Comparison of ENCODE assay signal across 8 cellular contexts in genomic region chr3:141076821-141077571, GRCh38. TPM values are rescaled to one million over a fixed set of nuclear protein-coding genes. Genes with fewer than 3 reads are reported as not detected.
DNase-seq lines count a peak whose midpoint lies in the region; ATAC-seq and TF ChIP-seq lines count a peak whose summit lies in the region.

No MANE protein-coding gene starts in this region.

- TF ChIP-seq POLR2A in body of pancreas (IDR thresholded peaks at IDR 0.05): no peak

- peak overlapping the region; percentile 68 for H3K27ac Mint-ChIP-seq in stimulated activated naive B cell treated with anti-CD40 and anti-IgM and Interleukin-4, amounts not matched to agents 10 μg/mL and 1 μg/mL and 100 μg/mL, for 72 hours

- intact Hi-C loops in body of pancreas (cut with DNase I): no loop called here

- WGBS in body of pancreas, 2 donors: 31 to 40% methylated on average over 21 to 23 of the region's 23 CpGs

- peak overlapping the region; percentile 69 to 81 for H3K4me3 Mint-ChIP-seq in stimulated activated naive B cell treated with anti-CD40 and anti-IgM and Interleukin-4, amounts not matched to agents 10 μg/mL and 1 μg/mL and 100 μg/mL, for 72 hours

- no peak overlapping the region for H3K4me3 ChIP-seq in body of pancreas

- peaks cover 68% of the 10 kb centered on the region for H3K4me1 ChIP-seq in body of pancreas

- DNase-seq in COLO668 (lab: John Stamatoyannopoulos, UW; ENCODE audit: unreplicated experiment) (peak; percentile 3), NCI-H1105 (lab: John Stamatoyannopoulos, UW) (peak; percentile 86), body of pancreas (peak; percentile 34 to 62 (median 48)), left lobe of liver (ENCODE audit: low spot score) (no peak)
- peak; percentile 21 for DNase-seq in stimulated activated naive B cell treated with anti-CD40 and anti-IgM and Interleukin-4, amounts not matched to agents 10 μg/mL and 1 μg/mL and 100 μg/mL, for 72 hours

- no peaks in the 10 kb centered on the region for H3K27me3 Mint-ChIP-seq in stimulated activated naive B cell treated with anti-CD40 and anti-IgM and Interleukin-4, amounts not matched to agents 10 μg/mL and 1 μg/mL and 100 μg/mL, for 72 hours

- ATAC-seq in body of pancreas (peak; percentile 23), left lobe of liver (peak; percentile 54), HG02840 (IDR thresholded peaks at IDR 0.05; ENCODE audit: low FRiP score, unreplicated experiment) (no peak), GM19467 (IDR thresholded peaks at IDR 0.05; ENCODE audit: unreplicated experiment) (no peak), HG03571 (IDR thresholded peaks at IDR 0.05; ENCODE audit: unreplicated experiment) (no peak)
- peak; percentile 81 to 89 for ATAC-seq in stimulated activated naive B cell treated with anti-CD40 and anti-IgM and Interleukin-4, amounts not matched to agents 10 μg/mL and 1 μg/mL and 100 μg/mL, for 72 hours (replicated peaks)

- no peaks in the 10 kb centered on the region for H3K27me3 ChIP-seq in body of pancreas

- peak overlapping the region; percentile 17 to 74 (median 54) for H3K27ac ChIP-seq in body of pancreas

- no peaks in the 10 kb centered on the region for H3K36me3 ChIP-seq in body of pancreas (replicated peaks in 1 of 2; ENCODE audit: insufficient read depth in 1 of 2, low read depth in 2 of 2)

- H3K4me1 Mint-ChIP-seq in stimulated activated naive B cell treated with anti-CD40 and anti-IgM and Interleukin-4, amounts not matched to agents 10 μg/mL and 1 μg/mL and 100 μg/mL, for 72 hours: peaks cover 8 to 13% of the 10 kb centered on the region in 2 donors

- H3K9me3 ChIP-seq in body of pancreas: no peaks in the 10 kb centered on the region

- TF ChIP-seq CTCF in body of pancreas (IDR thresholded peaks at IDR 0.05): no peak

- H3K36me3 Mint-ChIP-seq in stimulated activated naive B cell treated with anti-CD40 and anti-IgM and Interleukin-4, amounts not matched to agents 10 μg/mL and 1 μg/mL and 100 μg/mL, for 72 hours: no peaks in the 10 kb centered on the region

- no peaks in the 10 kb centered on the region for H3K9me3 Mint-ChIP-seq in stimulated activated naive B cell treated with anti-CD40 and anti-IgM and Interleukin-4, amounts not matched to agents 10 μg/mL and 1 μg/mL and 100 μg/mL, for 72 hours

RNA-seq across cellular contexts. Expression of gene SPSB4, which starts 25.8 kb away (rescaled TPM):
- total RNA-seq in body of pancreas (10 to 100 TPM; 18.2 to 48.1 TPM), left lobe of liver (0.35 TPM)

Comparison
In these comparisons a context has a peak if more than half of its experiments do, and no peak if none do; other contexts are left out.
1. ATAC-seq: peak in body of pancreas (single experiment), left lobe of liver (single experiment) and stimulated activated naive B cell treated with anti-CD40 and anti-IgM and Interleukin-4, amounts not matched to agents 10 μg/mL and 1 μg/mL and 100 μg/mL, for 72 hours (2 of 2); none in HG02840 (single experiment), GM19467 (single experiment) and HG03571 (single experiment).
2. RNA of gene SPSB4, which starts 25.8 kb away (total RNA-seq): 18.2 to 48.1 TPM in body of pancreas; 0.35 TPM in left lobe of liver (single experiment); every median in the first group is over 10 times any median in the second.